35 cellular contexts compared by ENCODE assay signal in the genomic region with DNA sequence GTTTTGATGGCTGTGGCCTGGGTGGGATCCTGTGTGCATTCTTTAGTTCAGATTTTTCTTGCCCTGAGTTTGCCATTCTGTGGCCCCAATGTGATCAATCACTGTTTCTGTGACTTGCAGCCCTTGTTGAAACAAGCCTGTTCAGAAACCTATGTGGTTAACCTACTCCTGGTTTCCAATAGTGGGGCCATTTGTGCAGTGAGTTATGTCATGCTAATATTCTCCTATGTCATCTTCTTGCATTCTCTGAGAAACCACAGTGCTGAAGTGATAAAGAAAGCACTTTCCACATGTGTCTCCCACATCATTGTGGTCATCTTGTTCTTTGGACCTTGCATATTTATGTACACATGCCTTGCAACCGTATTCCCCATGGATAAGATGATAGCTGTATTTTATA. TPM values are rescaled to one million over a fixed set of nuclear protein-coding genes. Genes with fewer than 3 reads are reported as not detected.
DNase-seq lines count a peak whose midpoint lies in the region; ATAC-seq, FAIRE-seq and TF ChIP-seq lines count a peak whose summit lies in the region.
"Had no signal": no experiment of that assay in that cellular context is flagged by ENCODE, and none has a peak within 500 bp of the region (broad histone marks: within the 10 kb centered on the region; RNA-seq: fewer than 3 reads in every experiment).

No MANE protein-coding gene starts in this region.

- BruUV-seq in GM12878 (replicated peaks; lab: Mats Ljungman, UMichigan): no TSS peak

- CTCF ChIA-PET in GM12878 (lab: Yijun Ruan, JAX): no interaction called here

- H3K4me3 Mint-ChIP-seq in nephron progenitor cell: no peak overlapping the region
- H3K4me3 Mint-ChIP-seq: activated naive CD8-positive, alpha-beta T cell treated with anti-CD3 and anti-CD28 coated beads, Interleukin-2, amount 50 U/mL, for 24 hours; mesothelial cell of epicardium; T-helper 17 cell had no signal

- H3K36me3 Mint-ChIP-seq in nephron progenitor cell (ENCODE audit: low read depth): no peaks in the 10 kb centered on the region

- DNase-seq in GM12878 (ENCODE audit: low read depth, low spot score): no peak
- no peak for DNase-seq in UCSD-AML1 (lab: John Stamatoyannopoulos, UW; ENCODE audit: unreplicated experiment)
- no peak for DNase-seq in nephron progenitor cell
- DNase-seq in activated CD4-positive, alpha-beta T cell treated with anti-CD3 and anti-CD28 coated beads for 1 hour: no peak
- DNase-seq: activated CD4-positive, alpha-beta T cell treated with anti-CD3 and anti-CD28 coated beads, Interleukin-2, amount 50 U/mL, for 4 hours; activated naive CD4-positive, alpha-beta T cell; activated naive CD8-positive, alpha-beta T cell treated with anti-CD3 and anti-CD28 coated beads, Interleukin-2, amount 50 U/mL, for 24 hours; effector CD8-positive, alpha-beta T cell; KG1; kidney glomerular epithelial cell; NCI-H1417 treated with DMSO at 0.1 percent for 48 hours; NCI-H2029 treated with DMSO at 0.1 percent for 48 hours; NCI-H526; NK-92 treated with Interleukin-12 subunit alpha and Interleukin-12 subunit beta, amount 100 ng/mL, for 24 hours; posterior cingulate gyrus; SHP77; stimulated activated CD4-positive, alpha-beta T cell treated with anti-CD3 and anti-CD28 coated beads, Interleukin-15, amount 100 ng/mL, for 24 hours; stimulated activated CD4-positive, alpha-beta T cell treated with anti-CD3 and anti-CD28 coated beads, Interleukin-4, amount 100 ng/mL, for 4 hours; T-helper 17 cell had no signal

- H3K9me3 ChIP-seq in GM12878 (replicated peaks; ENCODE audit: control insufficient read depth, insufficient read depth, low read length): no peaks in the 10 kb centered on the region; the same call in 2 of the 3 replicates

- ATAC-seq in GM18517 (IDR thresholded peaks at IDR 0.05; ENCODE audit: unreplicated experiment) (peak; percentile 88), GM19463 (IDR thresholded peaks at IDR 0.05; ENCODE audit: unreplicated experiment) (peak; percentile 96), HG03196 (IDR thresholded peaks at IDR 0.05; ENCODE audit: unreplicated experiment) (peak; percentile 78), GM12878 (peak; percentile 96)
- ATAC-seq: activated naive CD8-positive, alpha-beta T cell treated with anti-CD3 and anti-CD28 coated beads, Interleukin-2, amount 50 U/mL, for 24 hours; Panc1; T-helper 17 cell had no signal

- no peaks in the 10 kb centered on the region for H3K4me1 Mint-ChIP-seq in nephron progenitor cell
- H3K4me1 Mint-ChIP-seq: activated naive CD8-positive, alpha-beta T cell treated with anti-CD3 and anti-CD28 coated beads, Interleukin-2, amount 50 U/mL, for 24 hours; mesothelial cell of epicardium; T-helper 17 cell had no signal

- H3K4me2 ChIP-seq in GM12878 (ENCODE audit: control insufficient read depth, insufficient read depth): no peak overlapping the region
- H3K4me2 ChIP-seq: BLaER1, hepatocyte had no signal

- TF ChIP-seq EP300 in GM12878 (IDR thresholded peaks at IDR 0.05; ENCODE audit: borderline replicate concordance in 1 of 2, control insufficient read depth in 1 of 2, low read depth in 2 of 2, low read length in 2 of 2): no peak

- no peak overlapping the region for H3K9ac ChIP-seq in GM12878 (ENCODE audit: control insufficient read depth, insufficient read depth, low read length)
- H3K9ac ChIP-seq: BLaER1 had no signal

- intact Hi-C loops in GM12878 (cut with micrococcal nuclease; ENCODE audit: unreplicated experiment): no loop called here

- H3K27me3 ChIP-seq in GM12878 (replicated peaks in 1 of 2; ENCODE audit: control insufficient read depth in 2 of 2, insufficient read depth in 2 of 2, low read length in 1 of 2): no peaks in the 10 kb centered on the region
- H3K27me3 ChIP-seq: BLaER1, cardiac muscle cell, hepatocyte, tibial nerve had no signal

- no peak for TF ChIP-seq POLR2A in GM12878 (IDR thresholded peaks at IDR 0.05; ENCODE audit: low read depth, low read length)

- no peaks in the 10 kb centered on the region for H4K20me1 ChIP-seq in GM12878 (ENCODE audit: control insufficient read depth, insufficient read depth)
- H4K20me1 ChIP-seq: BLaER1 had no signal

- no peak overlapping the region for H3K4me3 ChIP-seq in GM12878
- H3K4me3 ChIP-seq: BLaER1, cardiac muscle cell, hepatocyte, tibial nerve had no signal

- 0% methylated on average over 1 of the region's 1 CpG for WGBS in GM12878 (ENCODE audit: insufficient coverage, insufficient replicate concordance, low lambda C conversion rate, missing lambda C conversion rate)

- no peaks in the 10 kb centered on the region for H3K36me3 ChIP-seq in GM12878 (ENCODE audit: control insufficient read depth in 2 of 2, insufficient read depth in 2 of 2, low read length in 1 of 2)
- H3K36me3 ChIP-seq: BLaER1, cardiac muscle cell, tibial nerve had no signal

- no peaks in the 10 kb centered on the region for H3K79me2 ChIP-seq in GM12878 (ENCODE audit: control insufficient read depth, insufficient read depth, low read length)
- H3K79me2 ChIP-seq: hepatocyte had no signal

- no peak overlapping the region for H2AFZ ChIP-seq in GM12878 (ENCODE audit: control insufficient read depth, low read depth, low read length)
- H2AFZ ChIP-seq: hepatocyte had no signal

- no peak for FAIRE-seq in GM12878 (lab: Jason Lieb, UNC)
- FAIRE-seq: astrocyte, colon, H54, TTC549 had no signal

- RAD21 ChIA-PET in GM12878 (lab: Charles Lee; ENCODE audit: unreplicated experiment): no interaction called here

- no peaks in the 10 kb centered on the region for H3K27me3 Mint-ChIP-seq in nephron progenitor cell (ENCODE audit: low read depth, poor library complexity)
- H3K27me3 Mint-ChIP-seq: activated naive CD8-positive, alpha-beta T cell treated with anti-CD3 and anti-CD28 coated beads, Interleukin-2, amount 50 U/mL, for 24 hours; T-helper 17 cell had no signal

- SMC1A ChIA-PET in GM12878 (lab: Charles Lee; ENCODE audit: uncharacterized antibody, unreplicated experiment): interaction anchor here (1.2 kb wide), 1 partner anchor 99 kb away, joined by 3 read pairs; no protein-coding TSS in a partner anchor

- TF ChIP-seq RAD21 in GM12878 (IDR thresholded peaks at IDR 0.05; ENCODE audit: insufficient read depth, low read depth, low read length): no peak

- no peak overlapping the region for H3K27ac Mint-ChIP-seq in nephron progenitor cell
- H3K27ac Mint-ChIP-seq: activated naive CD8-positive, alpha-beta T cell treated with anti-CD3 and anti-CD28 coated beads, Interleukin-2, amount 50 U/mL, for 24 hours; mesothelial cell of epicardium; T-helper 17 cell had no signal

- H3K9me3 Mint-ChIP-seq in nephron progenitor cell: peaks cover 76% of the 10 kb centered on the region

- TF ChIP-seq CTCF in GM12878 (IDR thresholded peaks at IDR 0.05 in 2 of 3, conservative IDR thresholded peaks at IDR 0.05 in 1 of 3; ENCODE audit: control insufficient read depth in 2 of 3, extremely low read depth in 1 of 3, insufficient read depth in 1 of 3, low read depth in 3 of 3, low read length in 3 of 3) (no peak), nephron progenitor cell (IDR thresholded peaks at IDR 0.05) (no peak)

- POLR2A ChIA-PET in GM12878 (lab: Charles Lee): no interaction called here

- in situ Hi-C loops in GM12878 (cut with MboI): no loop called here

- no peaks in the 10 kb centered on the region for H3K4me1 ChIP-seq in GM12878 (ENCODE audit: control insufficient read depth, insufficient read depth, low read length)
- H3K4me1 ChIP-seq: BLaER1, tibial nerve had no signal

- no peak overlapping the region for H3K27ac ChIP-seq in GM12878 (ENCODE audit: control insufficient read depth, insufficient read depth)
- H3K27ac ChIP-seq: BLaER1, cardiac muscle cell, hepatocyte, HL-60, tibial nerve had no signal

RNA-seq across cellular contexts. Expression of gene OR4C16, which starts 0.6 kb away (rescaled TPM):
- total RNA-seq in GM12878 (2013; cell fraction: nucleolus; rRNA removed): not detected in 2 replicates
- total RNA-seq in GM12878 (2014; rRNA removed) (not detected in 2 replicates), GM12878 (2014; rRNA removed; fragmentation: Illumina TruSeq; extraction: Trizol) (not detected in 2 replicates), GM12878 (2021) (not detected in 2 replicates)
- not detected for polyA plus RNA-seq in GM12878 (2011; ENCODE audit: low read depth)
- polyA plus RNA-seq in GM12878 (2011; rRNA removed) (not detected in 2 replicates), GM12878 (2014; fragmentation: Illumina TruSeq; extraction: Trizol) (not detected in 2 replicates), GM12878 (2014; fragmentation: Nextera tagmentation; extraction: Ambion mirVana) (not detected), GM12878 (2014; rRNA removed) (not detected in 2 replicates), GM12878 (2016; fragmentation: Nextera tagmentation; extraction: Ambion mirVana) (not detected)
- not detected in 2 replicates for polyA plus RNA-seq in GM12878 (2011; cell fraction: cytosol; rRNA removed)
- not detected in 2 replicates for polyA plus RNA-seq in GM12878 (2011; cell fraction: nucleus; rRNA removed)
- not detected in 2 replicates for polyA plus RNA-seq in GM12878 (2012)
- polyA minus RNA-seq in GM12878 (2011; rRNA and poly(A)+ RNA removed): not detected in 2 replicates
- polyA minus RNA-seq in GM12878 (2011; cell fraction: cytosol; rRNA and poly(A)+ RNA removed): not detected in 2 replicates
- not detected in 2 replicates for polyA minus RNA-seq in GM12878 (2011; cell fraction: nucleus; rRNA and poly(A)+ RNA removed)
- total RNA-seq: astrocyte, cardiac muscle cell, hepatocyte, lower leg skin, mesothelial cell of epicardium, T-helper 17 cell, tibial nerve had no signal
- polyA plus RNA-seq: AG04450, cardiac muscle cell, hepatocyte had no signal

RNA-seq across cellular contexts. Expression of gene OR4C15, which starts 18.3 kb away (rescaled TPM):
- total RNA-seq in GM12878 (2013; cell fraction: nucleolus; rRNA removed): not detected in 2 replicates
- total RNA-seq in GM12878 (2014; rRNA removed): not detected in 2 replicates
- total RNA-seq in GM12878 (2014; rRNA removed; fragmentation: Illumina TruSeq; extraction: Trizol): not detected in 2 replicates
- total RNA-seq in GM12878 (2021): not detected in 2 replicates
- polyA plus RNA-seq in GM12878 (2011; ENCODE audit: low read depth): not detected
- polyA plus RNA-seq in GM12878 (2011; rRNA removed): not detected in 2 replicates
- not detected in 2 replicates for polyA plus RNA-seq in GM12878 (2011; cell fraction: cytosol; rRNA removed)
- not detected in 2 replicates for polyA plus RNA-seq in GM12878 (2011; cell fraction: nucleus; rRNA removed)
- polyA plus RNA-seq in GM12878 (2012): not detected in 2 replicates
- not detected in 2 replicates for polyA plus RNA-seq in GM12878 (2014; fragmentation: Illumina TruSeq; extraction: Trizol)
- not detected for polyA plus RNA-seq in GM12878 (2014; fragmentation: Nextera tagmentation; extraction: Ambion mirVana)
- not detected in 2 replicates for polyA plus RNA-seq in GM12878 (2014; rRNA removed)
- polyA plus RNA-seq in GM12878 (2016; fragmentation: Nextera tagmentation; extraction: Ambion mirVana): not detected
- not detected in 2 replicates for polyA minus RNA-seq in GM12878 (2011; rRNA and poly(A)+ RNA removed)
- not detected in 2 replicates for polyA minus RNA-seq in GM12878 (2011; cell fraction: cytosol; rRNA and poly(A)+ RNA removed)
- polyA minus RNA-seq in GM12878 (2011; cell fraction: nucleus; rRNA and poly(A)+ RNA removed): not detected in 2 replicates
- total RNA-seq: astrocyte, cardiac muscle cell, hepatocyte, lower leg skin, mesothelial cell of epicardium, T-helper 17 cell, tibial nerve had no signal
- polyA plus RNA-seq: AG04450, cardiac muscle cell, hepatocyte had no signal

RNA-seq across cellular contexts. Expression of gene OR4C11, which starts 34.9 kb away (rescaled TPM):
- not detected in 2 replicates for total RNA-seq in GM12878 (2013; cell fraction: nucleolus; rRNA removed)
- total RNA-seq in GM12878 (2014; rRNA removed) (not detected in 2 replicates), GM12878 (2014; rRNA removed; fragmentation: Illumina TruSeq; extraction: Trizol) (not detected in 2 replicates), GM12878 (2021) (not detected in 2 replicates)
- polyA plus RNA-seq in GM12878 (2011; ENCODE audit: low read depth): not detected
- polyA plus RNA-seq in GM12878 (2011; rRNA removed) (not detected in 2 replicates), GM12878 (2014; fragmentation: Illumina TruSeq; extraction: Trizol) (not detected in 2 replicates), GM12878 (2014; fragmentation: Nextera tagmentation; extraction: Ambion mirVana) (not detected), GM12878 (2014; rRNA removed) (not detected in 2 replicates), GM12878 (2016; fragmentation: Nextera tagmentation; extraction: Ambion mirVana) (not detected)
- polyA plus RNA-seq in GM12878 (2011; cell fraction: cytosol; rRNA removed): not detected in 2 replicates
- polyA plus RNA-seq in GM12878 (2011; cell fraction: nucleus; rRNA removed): not detected in 2 replicates
- not detected in 2 replicates for polyA plus RNA-seq in GM12878 (2012)
- not detected in 2 replicates for polyA minus RNA-seq in GM12878 (2011; rRNA and poly(A)+ RNA removed)
- polyA minus RNA-seq in GM12878 (2011; cell fraction: cytosol; rRNA and poly(A)+ RNA removed): not detected in 2 replicates
- polyA minus RNA-seq in GM12878 (2011; cell fraction: nucleus; rRNA and poly(A)+ RNA removed): not detected in 2 replicates
- total RNA-seq: astrocyte, cardiac muscle cell, hepatocyte, lower leg skin, mesothelial cell of epicardium, T-helper 17 cell, tibial nerve had no signal
- polyA plus RNA-seq: AG04450, cardiac muscle cell, hepatocyte had no signal
